In the genomic region with DNA sequence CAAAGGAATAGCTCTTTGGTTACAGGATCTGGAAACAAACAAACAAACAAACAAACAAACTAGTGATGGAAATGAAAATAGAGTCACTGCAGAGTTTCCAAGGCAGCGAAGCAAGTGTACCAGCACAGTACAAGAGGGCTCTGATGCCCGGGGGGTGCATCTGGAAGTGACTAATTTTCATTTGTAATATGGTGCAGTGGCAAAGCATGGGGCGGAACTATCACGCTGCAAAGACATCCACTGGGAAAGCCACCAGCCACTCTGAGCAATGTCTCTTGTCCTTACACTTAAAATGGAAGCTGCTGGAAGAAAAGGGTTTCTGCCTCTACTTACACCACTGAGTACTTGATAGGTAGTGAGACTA, we compare ENCODE assay signal across 12 cellular contexts. TPM values are rescaled to one million over a fixed set of nuclear protein-coding genes. Genes with fewer than 3 reads are reported as not detected.
DNase-seq lines count a peak whose midpoint lies in the region; ATAC-seq and TF ChIP-seq lines count a peak whose summit lies in the region.
"Had no signal": no experiment of that assay in that cellular context is flagged by ENCODE, and none has a peak within 500 bp of the region (broad histone marks: within the 10 kb centered on the region; RNA-seq: fewer than 3 reads in every experiment).

No MANE protein-coding gene starts in this region.

- H3K27ac ChIP-seq in CD8-positive, alpha-beta T cell (ENCODE audit: low read depth, low read length): no peak overlapping the region
- H3K27ac ChIP-seq in brain microvascular endothelial cell (peak overlapping the region; percentile 55), heart left ventricle (peak overlapping the region in 1 of 12 donors; percentile 58)

- no peak for TF ChIP-seq POLR2A in heart left ventricle (IDR thresholded peaks at IDR 0.05)

- H3K36me3 ChIP-seq in CD8-positive, alpha-beta T cell (ENCODE audit: insufficient read depth, low read length): no peaks in the 10 kb centered on the region
- H3K36me3 ChIP-seq in brain microvascular endothelial cell (replicated peaks) (no peaks in the 10 kb centered on the region), BE2C (no peaks in the 10 kb centered on the region), heart left ventricle (no peaks in the 10 kb centered on the region)

- H3K4me1 ChIP-seq in CD8-positive, alpha-beta T cell (ENCODE audit: insufficient read depth, low read length): peaks cover 19% of the 10 kb centered on the region
- H3K4me1 ChIP-seq in BE2C (no peaks in the 10 kb centered on the region), heart left ventricle (peaks cover 0 to 37% (median 1%) of the 10 kb centered on the region in 12 donors)

- TF ChIP-seq CTCF in CD8-positive, alpha-beta T cell (IDR thresholded peaks at IDR 0.05): no peak
- no peak for TF ChIP-seq CTCF in brain microvascular endothelial cell (IDR thresholded peaks at IDR 0.05; ENCODE audit: low read depth, low read length, missing control alignments)
- no peak for TF ChIP-seq CTCF in neural crest cell (conservative IDR thresholded peaks at IDR 0.05)
- no peak for TF ChIP-seq CTCF in BE2C (IDR thresholded peaks at IDR 0.05; ENCODE audit: low read depth, low read length)
- TF ChIP-seq CTCF in heart left ventricle (IDR thresholded peaks at IDR 0.05): no peak

- CTCF ChIA-PET in CD8-positive, alpha-beta T cell (lab: Charles Lee): no interaction called here

- H3K4me1 Mint-ChIP-seq in CD8-positive, alpha-beta T cell (ENCODE audit: low read depth): peaks cover 40% of the 10 kb centered on the region
- H3K4me1 Mint-ChIP-seq in IgD-negative memory B cell (peaks cover 33 to 55% (median 51%) of the 10 kb centered on the region in 3 donors), neural crest cell (peaks cover 32% of the 10 kb centered on the region)

- WGBS in heart left ventricle, 4 donors: 61 to 92% (median 78%) methylated on average over 4 of the region's 4 CpGs

- H3K27me3 ChIP-seq in CD8-positive, alpha-beta T cell (ENCODE audit: insufficient read depth, low read length): no peaks in the 10 kb centered on the region
- H3K27me3 ChIP-seq in brain microvascular endothelial cell (replicated peaks) (no peaks in the 10 kb centered on the region), BE2C (no peaks in the 10 kb centered on the region), heart left ventricle (no peaks in the 10 kb centered on the region)

- H3K27me3 Mint-ChIP-seq in CD8-positive, alpha-beta T cell (ENCODE audit: low read depth): no peaks in the 10 kb centered on the region
- H3K27me3 Mint-ChIP-seq in IgD-negative memory B cell (no peaks in the 10 kb centered on the region), neural crest cell (ENCODE audit: low read depth) (no peaks in the 10 kb centered on the region)

- H3K4me3 ChIP-seq in CD8-positive, alpha-beta T cell (ENCODE audit: low read depth, low read length): no peak overlapping the region
- H3K4me3 ChIP-seq in brain microvascular endothelial cell (ENCODE audit: low read depth, low read length) (no peak overlapping the region), BE2C (ENCODE audit: low read depth, low read length) (no peak overlapping the region), heart left ventricle (no peak overlapping the region)
- H3K4me3 ChIP-seq: mucosa of descending colon had no signal

- H3K27ac Mint-ChIP-seq in CD8-positive, alpha-beta T cell: peak overlapping the region; percentile 70
- peak overlapping the region; percentile 3 to 64 (median 9) for H3K27ac Mint-ChIP-seq in IgD-negative memory B cell
- peak overlapping the region; percentile 88 for H3K27ac Mint-ChIP-seq in neural crest cell (ENCODE audit: unreplicated experiment)

- H3K4me3 Mint-ChIP-seq in CD8-positive, alpha-beta T cell: no peak overlapping the region
- peak overlapping the region in 1 of 4 donors; percentile 11 for H3K4me3 Mint-ChIP-seq in IgD-negative memory B cell
- no peak overlapping the region for H3K4me3 Mint-ChIP-seq in neural crest cell

- H3K9me3 Mint-ChIP-seq in CD8-positive, alpha-beta T cell: no peaks in the 10 kb centered on the region
- H3K9me3 Mint-ChIP-seq in IgD-negative memory B cell (no peaks in the 10 kb centered on the region), neural crest cell (no peaks in the 10 kb centered on the region)

- DNase-seq in CD8-positive, alpha-beta T cell: no peak
- peak; percentile 16 for DNase-seq in brain microvascular endothelial cell
- DNase-seq in neural crest cell (ENCODE audit: low read depth, low spot score): no peak
- DNase-seq in BE2C: no peak
- DNase-seq in NCI-H2107 treated with DMSO at 0.1 percent for 48 hours (lab: John Stamatoyannopoulos, UW; ENCODE audit: unreplicated experiment): no peak
- DNase-seq in heart left ventricle: no peak
- DNase-seq: activated naive CD4-positive, alpha-beta T cell treated with anti-CD3 and anti-CD28 coated beads, Interleukin-2, amount 50 U/mL, for 16 hours; mucosa of descending colon; NCI-H1436 treated with DMSO at 0.1 percent for 48 hours; stimulated activated naive CD4-positive, alpha-beta T cell had no signal

- no peak for ATAC-seq in CD8-positive, alpha-beta T cell
- ATAC-seq in heart left ventricle (no peak), GM21528 (IDR thresholded peaks at IDR 0.05; ENCODE audit: low FRiP score, unreplicated experiment) (no peak)
- ATAC-seq: mucosa of descending colon had no signal

- peaks cover 40% of the 10 kb centered on the region for H3K36me3 Mint-ChIP-seq in CD8-positive, alpha-beta T cell
- peaks cover 13% of the 10 kb centered on the region for H3K36me3 Mint-ChIP-seq in IgD-negative memory B cell
- no peaks in the 10 kb centered on the region for H3K36me3 Mint-ChIP-seq in neural crest cell (ENCODE audit: low read depth)

- H3K9me3 ChIP-seq in CD8-positive, alpha-beta T cell (ENCODE audit: low read length): no peaks in the 10 kb centered on the region
- no peaks in the 10 kb centered on the region for H3K9me3 ChIP-seq in BE2C
- H3K9me3 ChIP-seq in heart left ventricle: no peaks in the 10 kb centered on the region
- H3K9me3 ChIP-seq: mucosa of descending colon had no signal

- POLR2A ChIA-PET in CD8-positive, alpha-beta T cell (lab: Charles Lee): no interaction called here

- in situ Hi-C loops in brain microvascular endothelial cell (cut with HindIII; ENCODE audit: low pct_ligation_motif_present, low sequenced_read_pairs): no loop called here

- intact Hi-C loops in CD8-positive, alpha-beta T cell (cut with DNase I, micrococcal nuclease): loop anchor here in 1 of 2 experiments (2.0 kb wide), 1 partner anchor 72 kb away; no protein-coding TSS in a partner anchor
- intact Hi-C loops in heart left ventricle (cut with DNase I): no loop called here

RNA-seq across cellular contexts. Expression of a gene that starts 44.4 kb away (rescaled TPM):
- 10 to 100 TPM; 41.2 to 44.2 TPM for total RNA-seq in CD8-positive, alpha-beta T cell
- polyA plus RNA-seq in IgD-negative memory B cell: 32.4 TPM
- 14.1 and 15.7 TPM in 2 replicates for total RNA-seq in neural crest cell
- 0.17 TPM for polyA plus RNA-seq in BE2C (2012; ENCODE audit: insufficient read depth, insufficient read length, low read depth)
- 10 to 100 TPM; 10.2 to 55.7 (median 20.9) TPM for total RNA-seq in heart left ventricle
- polyA plus RNA-seq in heart left ventricle: 10 to 100 TPM; 13.4 to 21.2 TPM

Comparison
In these comparisons a context has a peak if more than half of its experiments do, and no peak if none do; other contexts are left out.
1. H3K27ac Mint-ChIP-seq: peak in every context shown above with its lines; median percentile 88 in neural crest cell; 70 in CD8-positive, alpha-beta T cell; 9 in IgD-negative memory B cell.